ENCODE assay signal across 1 cellular context in genomic region chr16:70390774-70391173, GRCh38.
A peak's percentile ranks its signal among the peaks of the same experiment; 100 is the strongest.
TF ChIP-seq lines count a peak whose summit lies in the region.

No MANE protein-coding gene starts in this region.

TF ChIP-seq in HepG2, 621 proteins besides CTCF, POLR2A, EP300 and RAD21:
- TF ChIP-seq ZEB1 (IDR thresholded peaks at IDR 0.05; ENCODE audit: insufficient replicate concordance, low read depth) (no peak), ZBTB33 (CRISPR knock-in tag; IDR thresholded peaks at IDR 0.05) (peak; percentile 94), ZNF788 (CRISPR knock-in tag; IDR thresholded peaks at IDR 0.05; ENCODE audit: borderline replicate concordance) (no peak), GFI1 (CRISPR knock-in tag; IDR thresholded peaks at IDR 0.05; ENCODE audit: borderline replicate concordance) (no peak)
